ENCODE assay signal across 1 cellular context in the genomic region with DNA sequence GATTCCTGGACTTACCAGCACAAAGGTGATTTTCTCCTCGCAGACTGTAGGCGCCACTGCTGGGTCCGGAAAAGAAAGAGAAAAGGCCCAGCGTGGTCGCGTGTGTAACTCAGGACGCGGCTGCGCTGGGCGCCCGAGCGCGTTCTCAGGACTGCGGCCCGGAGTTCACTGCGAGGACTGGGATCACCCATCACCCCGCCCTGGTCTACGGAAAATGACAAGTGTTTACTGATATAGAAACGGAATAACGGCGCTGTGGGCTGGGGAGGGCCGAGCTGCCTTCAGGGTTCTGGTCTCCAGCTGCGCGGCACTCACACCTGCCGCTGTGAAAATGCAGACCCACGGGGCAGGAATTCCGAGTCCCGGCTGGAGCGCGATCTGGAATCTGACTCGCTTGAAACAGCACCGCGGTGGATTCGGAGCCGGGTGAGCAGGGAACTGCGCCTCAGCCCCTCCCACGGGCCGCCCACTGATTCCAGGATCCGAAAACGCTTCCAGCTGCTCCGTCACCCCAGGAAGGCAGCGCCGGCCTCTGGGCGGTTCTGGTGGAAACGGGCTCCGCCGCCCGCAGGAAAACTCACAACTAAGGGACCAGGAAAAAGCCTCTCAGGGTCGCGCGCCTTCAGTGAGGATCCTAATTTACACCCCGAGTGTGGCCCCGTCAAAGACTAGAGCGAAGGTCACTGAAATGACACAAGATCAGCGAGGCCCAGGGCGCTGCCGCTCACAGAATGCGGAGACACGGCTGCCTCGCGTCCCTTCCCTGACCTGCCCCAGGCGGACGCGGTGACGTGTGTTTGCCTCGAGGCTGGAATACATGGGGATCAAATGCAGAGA.
TF ChIP-seq lines count a peak whose summit lies in the region.

No MANE protein-coding gene starts in this region.

TF ChIP-seq in HepG2, 621 proteins besides CTCF, POLR2A, EP300 and RAD21 (continued from another document and continues in another):
- TF ChIP-seq, protein P1, sequence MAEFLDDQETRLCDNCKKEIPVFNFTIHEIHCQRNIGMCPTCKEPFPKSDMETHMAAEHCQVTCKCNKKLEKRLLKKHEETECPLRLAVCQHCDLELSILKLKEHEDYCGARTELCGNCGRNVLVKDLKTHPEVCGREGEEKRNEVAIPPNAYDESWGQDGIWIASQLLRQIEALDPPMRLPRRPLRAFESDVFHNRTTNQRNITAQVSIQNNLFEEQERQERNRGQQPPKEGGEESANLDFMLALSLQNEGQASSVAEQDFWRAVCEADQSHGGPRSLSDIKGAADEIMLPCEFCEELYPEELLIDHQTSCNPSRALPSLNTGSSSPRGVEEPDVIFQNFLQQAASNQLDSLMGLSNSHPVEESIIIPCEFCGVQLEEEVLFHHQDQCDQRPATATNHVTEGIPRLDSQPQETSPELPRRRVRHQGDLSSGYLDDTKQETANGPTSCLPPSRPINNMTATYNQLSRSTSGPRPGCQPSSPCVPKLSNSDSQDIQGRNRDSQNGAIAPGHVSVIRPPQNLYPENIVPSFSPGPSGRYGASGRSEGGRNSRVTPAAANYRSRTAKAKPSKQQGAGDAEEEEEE (CRISPR knock-in tag; IDR thresholded peaks at IDR 0.05; ENCODE audit: borderline replicate concordance): no peak
- TF ChIP-seq ZNF784 (CRISPR knock-in tag; IDR thresholded peaks at IDR 0.05; ENCODE audit: borderline replicate concordance): 0 out of 2 replicates have a peak, but pooled peaks have one; percentile 67
- no peak for TF ChIP-seq FOXA1 (IDR thresholded peaks at IDR 0.05)
- TF ChIP-seq FOXA1 (CRISPR knock-in tag; IDR thresholded peaks at IDR 0.05): 0 out of 2 replicates have a peak, but pooled peaks have one; percentile 14
- peak; percentile 59 for TF ChIP-seq MYC (CRISPR knock-in tag; IDR thresholded peaks at IDR 0.05; ENCODE audit: borderline replicate concordance)
- 0 out of 2 replicates have a peak, but pooled peaks have one; percentile 20 for TF ChIP-seq BHLHE40 (IDR thresholded peaks at IDR 0.05; ENCODE audit: low read length)
- TF ChIP-seq ZNF574 (CRISPR knock-in tag; IDR thresholded peaks at IDR 0.05): peak; percentile 65
- no peak for TF ChIP-seq ZNF558 (CRISPR knock-in tag; IDR thresholded peaks at IDR 0.05; ENCODE audit: borderline replicate concordance)
- peak; percentile 56 for TF ChIP-seq PITX1 (CRISPR knock-in tag; IDR thresholded peaks at IDR 0.05)
- TF ChIP-seq RFXANK (CRISPR knock-in tag; IDR thresholded peaks at IDR 0.05): no peak; the same call in 1 of the 2 replicates
- TF ChIP-seq, protein P2, sequence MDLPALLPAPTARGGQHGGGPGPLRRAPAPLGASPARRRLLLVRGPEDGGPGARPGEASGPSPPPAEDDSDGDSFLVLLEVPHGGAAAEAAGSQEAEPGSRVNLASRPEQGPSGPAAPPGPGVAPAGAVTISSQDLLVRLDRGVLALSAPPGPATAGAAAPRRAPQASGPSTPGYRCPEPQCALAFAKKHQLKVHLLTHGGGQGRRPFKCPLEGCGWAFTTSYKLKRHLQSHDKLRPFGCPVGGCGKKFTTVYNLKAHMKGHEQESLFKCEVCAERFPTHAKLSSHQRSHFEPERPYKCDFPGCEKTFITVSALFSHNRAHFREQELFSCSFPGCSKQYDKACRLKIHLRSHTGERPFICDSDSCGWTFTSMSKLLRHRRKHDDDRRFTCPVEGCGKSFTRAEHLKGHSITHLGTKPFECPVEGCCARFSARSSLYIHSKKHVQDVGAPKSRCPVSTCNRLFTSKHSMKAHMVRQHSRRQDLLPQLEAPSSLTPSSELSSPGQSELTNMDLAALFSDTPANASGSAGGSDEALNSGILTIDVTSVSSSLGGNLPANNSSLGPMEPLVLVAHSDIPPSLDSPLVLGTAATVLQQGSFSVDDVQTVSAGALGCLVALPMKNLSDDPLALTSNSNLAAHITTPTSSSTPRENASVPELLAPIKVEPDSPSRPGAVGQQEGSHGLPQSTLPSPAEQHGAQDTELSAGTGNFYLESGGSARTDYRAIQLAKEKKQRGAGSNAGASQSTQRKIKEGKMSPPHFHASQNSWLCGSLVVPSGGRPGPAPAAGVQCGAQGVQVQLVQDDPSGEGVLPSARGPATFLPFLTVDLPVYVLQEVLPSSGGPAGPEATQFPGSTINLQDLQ (CRISPR knock-in tag; IDR thresholded peaks at IDR 0.05): no peak
- peak; percentile 60; the same call in 1 of the 2 replicates for TF ChIP-seq ZNF224 (CRISPR knock-in tag; IDR thresholded peaks at IDR 0.05)
- peak; percentile 51; the same call in 1 of the 2 replicates for TF ChIP-seq GLI4 (CRISPR knock-in tag; IDR thresholded peaks at IDR 0.05; ENCODE audit: borderline replicate concordance)
- TF ChIP-seq CHCHD3 (CRISPR knock-in tag; IDR thresholded peaks at IDR 0.05): no peak
- no peak for TF ChIP-seq ZNF589 (CRISPR knock-in tag; conservative IDR thresholded peaks at IDR 0.05)
- TF ChIP-seq ZNF607 (CRISPR knock-in tag; IDR thresholded peaks at IDR 0.05; ENCODE audit: borderline replicate concordance): peak; percentile 47
- peak; percentile 76 for TF ChIP-seq NRL (CRISPR knock-in tag; IDR thresholded peaks at IDR 0.05; ENCODE audit: borderline replicate concordance)
- TF ChIP-seq ELF3 (CRISPR knock-in tag; IDR thresholded peaks at IDR 0.05): peak; percentile 45; the same call in 1 of the 2 replicates
- TF ChIP-seq, protein P3, sequence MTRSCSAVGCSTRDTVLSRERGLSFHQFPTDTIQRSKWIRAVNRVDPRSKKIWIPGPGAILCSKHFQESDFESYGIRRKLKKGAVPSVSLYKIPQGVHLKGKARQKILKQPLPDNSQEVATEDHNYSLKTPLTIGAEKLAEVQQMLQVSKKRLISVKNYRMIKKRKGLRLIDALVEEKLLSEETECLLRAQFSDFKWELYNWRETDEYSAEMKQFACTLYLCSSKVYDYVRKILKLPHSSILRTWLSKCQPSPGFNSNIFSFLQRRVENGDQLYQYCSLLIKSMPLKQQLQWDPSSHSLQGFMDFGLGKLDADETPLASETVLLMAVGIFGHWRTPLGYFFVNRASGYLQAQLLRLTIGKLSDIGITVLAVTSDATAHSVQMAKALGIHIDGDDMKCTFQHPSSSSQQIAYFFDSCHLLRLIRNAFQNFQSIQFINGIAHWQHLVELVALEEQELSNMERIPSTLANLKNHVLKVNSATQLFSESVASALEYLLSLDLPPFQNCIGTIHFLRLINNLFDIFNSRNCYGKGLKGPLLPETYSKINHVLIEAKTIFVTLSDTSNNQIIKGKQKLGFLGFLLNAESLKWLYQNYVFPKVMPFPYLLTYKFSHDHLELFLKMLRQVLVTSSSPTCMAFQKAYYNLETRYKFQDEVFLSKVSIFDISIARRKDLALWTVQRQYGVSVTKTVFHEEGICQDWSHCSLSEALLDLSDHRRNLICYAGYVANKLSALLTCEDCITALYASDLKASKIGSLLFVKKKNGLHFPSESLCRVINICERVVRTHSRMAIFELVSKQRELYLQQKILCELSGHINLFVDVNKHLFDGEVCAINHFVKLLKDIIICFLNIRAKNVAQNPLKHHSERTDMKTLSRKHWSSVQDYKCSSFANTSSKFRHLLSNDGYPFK (CRISPR knock-in tag; IDR thresholded peaks at IDR 0.05; ENCODE audit: borderline replicate concordance): peak; percentile 82; the same call in 1 of the 2 replicates
- TF ChIP-seq, protein P4, sequence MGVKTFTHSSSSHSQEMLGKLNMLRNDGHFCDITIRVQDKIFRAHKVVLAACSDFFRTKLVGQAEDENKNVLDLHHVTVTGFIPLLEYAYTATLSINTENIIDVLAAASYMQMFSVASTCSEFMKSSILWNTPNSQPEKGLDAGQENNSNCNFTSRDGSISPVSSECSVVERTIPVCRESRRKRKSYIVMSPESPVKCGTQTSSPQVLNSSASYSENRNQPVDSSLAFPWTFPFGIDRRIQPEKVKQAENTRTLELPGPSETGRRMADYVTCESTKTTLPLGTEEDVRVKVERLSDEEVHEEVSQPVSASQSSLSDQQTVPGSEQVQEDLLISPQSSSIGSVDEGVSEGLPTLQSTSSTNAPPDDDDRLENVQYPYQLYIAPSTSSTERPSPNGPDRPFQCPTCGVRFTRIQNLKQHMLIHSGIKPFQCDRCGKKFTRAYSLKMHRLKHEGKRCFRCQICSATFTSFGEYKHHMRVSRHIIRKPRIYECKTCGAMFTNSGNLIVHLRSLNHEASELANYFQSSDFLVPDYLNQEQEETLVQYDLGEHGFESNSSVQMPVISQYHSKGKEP (CRISPR knock-in tag; IDR thresholded peaks at IDR 0.05): no peak
- peak; percentile 87; the same call in 1 of the 2 replicates for TF ChIP-seq ZNF839 (CRISPR knock-in tag; IDR thresholded peaks at IDR 0.05; ENCODE audit: borderline replicate concordance)
- TF ChIP-seq ZNF570 (CRISPR knock-in tag; IDR thresholded peaks at IDR 0.05; ENCODE audit: borderline replicate concordance): no peak
- peak; percentile 52 for TF ChIP-seq ZNF792 (CRISPR knock-in tag; IDR thresholded peaks at IDR 0.05)
- TF ChIP-seq, protein P5, sequence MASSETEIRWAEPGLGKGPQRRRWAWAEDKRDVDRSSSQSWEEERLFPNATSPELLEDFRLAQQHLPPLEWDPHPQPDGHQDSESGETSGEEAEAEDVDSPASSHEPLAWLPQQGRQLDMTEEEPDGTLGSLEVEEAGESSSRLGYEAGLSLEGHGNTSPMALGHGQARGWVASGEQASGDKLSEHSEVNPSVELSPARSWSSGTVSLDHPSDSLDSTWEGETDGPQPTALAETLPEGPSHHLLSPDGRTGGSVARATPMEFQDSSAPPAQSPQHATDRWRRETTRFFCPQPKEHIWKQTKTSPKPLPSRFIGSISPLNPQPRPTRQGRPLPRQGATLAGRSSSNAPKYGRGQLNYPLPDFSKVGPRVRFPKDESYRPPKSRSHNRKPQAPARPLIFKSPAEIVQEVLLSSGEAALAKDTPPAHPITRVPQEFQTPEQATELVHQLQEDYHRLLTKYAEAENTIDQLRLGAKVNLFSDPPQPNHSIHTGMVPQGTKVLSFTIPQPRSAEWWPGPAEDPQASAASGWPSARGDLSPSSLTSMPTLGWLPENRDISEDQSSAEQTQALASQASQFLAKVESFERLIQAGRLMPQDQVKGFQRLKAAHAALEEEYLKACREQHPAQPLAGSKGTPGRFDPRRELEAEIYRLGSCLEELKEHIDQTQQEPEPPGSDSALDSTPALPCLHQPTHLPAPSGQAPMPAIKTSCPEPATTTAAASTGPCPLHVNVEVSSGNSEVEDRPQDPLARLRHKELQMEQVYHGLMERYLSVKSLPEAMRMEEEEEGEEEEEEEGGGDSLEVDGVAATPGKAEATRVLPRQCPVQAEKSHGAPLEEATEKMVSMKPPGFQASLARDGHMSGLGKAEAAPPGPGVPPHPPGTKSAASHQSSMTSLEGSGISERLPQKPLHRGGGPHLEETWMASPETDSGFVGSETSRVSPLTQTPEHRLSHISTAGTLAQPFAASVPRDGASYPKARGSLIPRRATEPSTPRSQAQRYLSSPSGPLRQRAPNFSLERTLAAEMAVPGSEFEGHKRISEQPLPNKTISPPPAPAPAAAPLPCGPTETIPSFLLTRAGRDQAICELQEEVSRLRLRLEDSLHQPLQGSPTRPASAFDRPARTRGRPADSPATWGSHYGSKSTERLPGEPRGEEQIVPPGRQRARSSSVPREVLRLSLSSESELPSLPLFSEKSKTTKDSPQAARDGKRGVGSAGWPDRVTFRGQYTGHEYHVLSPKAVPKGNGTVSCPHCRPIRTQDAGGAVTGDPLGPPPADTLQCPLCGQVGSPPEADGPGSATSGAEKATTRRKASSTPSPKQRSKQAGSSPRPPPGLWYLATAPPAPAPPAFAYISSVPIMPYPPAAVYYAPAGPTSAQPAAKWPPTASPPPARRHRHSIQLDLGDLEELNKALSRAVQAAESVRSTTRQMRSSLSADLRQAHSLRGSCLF (CRISPR knock-in tag; IDR thresholded peaks at IDR 0.05; ENCODE audit: borderline replicate concordance): 0 out of 2 replicates have a peak, but pooled peaks have one; percentile 16
- no peak for TF ChIP-seq PHF5A (CRISPR knock-in tag; IDR thresholded peaks at IDR 0.05; ENCODE audit: low read depth, unreplicated experiment)
- TF ChIP-seq, protein P6, sequence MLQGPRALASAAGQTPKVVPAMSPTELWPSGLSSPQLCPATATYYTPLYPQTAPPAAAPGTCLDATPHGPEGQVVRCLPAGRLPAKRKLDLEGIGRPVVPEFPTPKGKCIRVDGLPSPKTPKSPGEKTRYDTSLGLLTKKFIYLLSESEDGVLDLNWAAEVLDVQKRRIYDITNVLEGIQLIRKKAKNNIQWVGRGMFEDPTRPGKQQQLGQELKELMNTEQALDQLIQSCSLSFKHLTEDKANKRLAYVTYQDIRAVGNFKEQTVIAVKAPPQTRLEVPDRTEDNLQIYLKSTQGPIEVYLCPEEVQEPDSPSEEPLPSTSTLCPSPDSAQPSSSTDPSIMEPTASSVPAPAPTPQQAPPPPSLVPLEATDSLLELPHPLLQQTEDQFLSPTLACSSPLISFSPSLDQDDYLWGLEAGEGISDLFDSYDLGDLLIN (CRISPR knock-in tag; IDR thresholded peaks at IDR 0.05; ENCODE audit: borderline replicate concordance): peak; percentile 35; the same call in 1 of the 2 replicates
- TF ChIP-seq, protein P7, sequence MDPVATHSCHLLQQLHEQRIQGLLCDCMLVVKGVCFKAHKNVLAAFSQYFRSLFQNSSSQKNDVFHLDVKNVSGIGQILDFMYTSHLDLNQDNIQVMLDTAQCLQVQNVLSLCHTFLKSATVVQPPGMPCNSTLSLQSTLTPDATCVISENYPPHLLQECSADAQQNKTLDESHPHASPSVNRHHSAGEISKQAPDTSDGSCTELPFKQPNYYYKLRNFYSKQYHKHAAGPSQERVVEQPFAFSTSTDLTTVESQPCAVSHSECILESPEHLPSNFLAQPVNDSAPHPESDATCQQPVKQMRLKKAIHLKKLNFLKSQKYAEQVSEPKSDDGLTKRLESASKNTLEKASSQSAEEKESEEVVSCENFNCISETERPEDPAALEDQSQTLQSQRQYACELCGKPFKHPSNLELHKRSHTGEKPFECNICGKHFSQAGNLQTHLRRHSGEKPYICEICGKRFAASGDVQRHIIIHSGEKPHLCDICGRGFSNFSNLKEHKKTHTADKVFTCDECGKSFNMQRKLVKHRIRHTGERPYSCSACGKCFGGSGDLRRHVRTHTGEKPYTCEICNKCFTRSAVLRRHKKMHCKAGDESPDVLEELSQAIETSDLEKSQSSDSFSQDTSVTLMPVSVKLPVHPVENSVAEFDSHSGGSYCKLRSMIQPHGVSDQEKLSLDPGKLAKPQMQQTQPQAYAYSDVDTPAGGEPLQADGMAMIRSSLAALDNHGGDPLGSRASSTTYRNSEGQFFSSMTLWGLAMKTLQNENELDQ (CRISPR knock-in tag; IDR thresholded peaks at IDR 0.05; ENCODE audit: borderline replicate concordance): no peak
